23 cellular contexts compared by ENCODE assay signal in the genomic region with DNA sequence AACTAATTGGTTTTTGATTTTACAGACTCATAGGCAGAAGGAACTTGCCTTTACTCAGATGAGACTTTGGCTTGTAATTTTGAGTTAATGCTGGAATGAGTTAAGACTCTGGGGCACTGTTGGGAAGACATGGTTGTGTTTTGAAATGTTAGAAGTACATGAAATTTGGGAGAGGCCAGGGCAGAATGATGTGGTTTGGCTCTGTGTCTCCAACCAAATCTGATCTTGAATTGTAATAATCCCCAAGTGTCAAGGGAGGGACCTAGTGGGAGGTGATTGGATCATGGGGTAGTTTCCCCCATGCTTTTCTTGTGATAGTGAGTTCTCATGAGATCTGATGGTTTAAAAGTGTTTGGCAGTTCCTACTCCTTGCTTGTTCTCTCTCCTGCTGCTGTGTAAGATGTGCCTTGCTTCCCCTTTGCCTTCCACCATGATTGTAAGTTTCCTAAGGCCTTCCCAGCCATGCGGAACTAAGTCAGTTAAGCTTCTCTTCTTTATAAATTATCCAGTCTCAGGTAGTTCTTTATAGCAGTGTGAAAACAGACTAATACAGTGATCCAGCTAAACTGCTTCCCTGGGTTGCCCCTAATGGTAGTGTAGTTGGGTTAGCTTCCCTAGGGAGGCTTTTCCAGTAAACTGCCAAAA.
"Had no signal": no experiment of that assay in that cellular context is flagged by ENCODE, and none has a peak within 500 bp of the region (broad histone marks: within the 10 kb centered on the region; RNA-seq: fewer than 3 reads in every experiment).

No MANE protein-coding gene starts in this region.

- H3K9me3 ChIP-seq: ascending aorta, body of pancreas had no signal

- ATAC-seq: activated T-cell treated with anti-CD3 and anti-CD28 coated beads, Interleukin-2, amount 50 U/mL, for 72 hours; body of pancreas; WTC11 had no signal

- H3K27ac Mint-ChIP-seq: activated naive CD4-positive, alpha-beta T cell treated with anti-CD3 and anti-CD28 coated beads, Interleukin-2, amount 10 ng/mL, durations not matched to agents 7 days and 5 days; activated T-cell treated with anti-CD3 and anti-CD28 coated beads, Interleukin-2, amount 50 U/mL, for 72 hours; activated T-helper 2 cell treated with anti-CD3 and anti-CD28 coated beads, Interferon-gamma antibody, Interleukin-2, Interleukin-4, amounts not matched to agents 10 μg/mL and 5 μg/mL and 100 μg/mL, durations not matched to agents 14 hours and 24 hours and 36 hours; T-helper 1 cell treated with Interleukin-12 subunit alpha and Interleukin-12 subunit beta and Interleukin-4 antibody, amounts not matched to agents 30 μg/mL and 1 μg/mL, for 36 hours; WTC11 had no signal

- H3K4me3 Mint-ChIP-seq: activated naive CD4-positive, alpha-beta T cell treated with anti-CD3 and anti-CD28 coated beads, Interleukin-2, amount 10 ng/mL, durations not matched to agents 7 days and 5 days; activated T-cell treated with anti-CD3 and anti-CD28 coated beads, Interleukin-2, amount 50 U/mL, for 72 hours; T-helper 1 cell treated with Interleukin-12 subunit alpha and Interleukin-12 subunit beta and Interleukin-4 antibody, amounts not matched to agents 30 μg/mL and 1 μg/mL, for 36 hours; WTC11 had no signal

- H3K27me3 ChIP-seq: ascending aorta, body of pancreas, MG63 had no signal

- H3K4me3 ChIP-seq: ascending aorta, body of pancreas, MG63, PC-9 had no signal

- H3K27ac ChIP-seq: ascending aorta, body of pancreas, PC-9 had no signal

- H3K4me1 ChIP-seq: ascending aorta, body of pancreas had no signal

- H3K27me3 Mint-ChIP-seq: activated naive CD4-positive, alpha-beta T cell treated with anti-CD3 and anti-CD28 coated beads, Interleukin-2, amount 10 ng/mL, durations not matched to agents 7 days and 5 days had no signal

- H3K4me1 Mint-ChIP-seq: activated naive CD4-positive, alpha-beta T cell treated with anti-CD3 and anti-CD28 coated beads, Interleukin-2, amount 10 ng/mL, durations not matched to agents 7 days and 5 days; WTC11 had no signal

- DNase-seq: activated CD4-positive, alpha-beta T cell treated with anti-CD3 and anti-CD28 coated beads for 48 hours; activated CD4-positive, alpha-beta T cell treated with anti-CD3 and anti-CD28 coated beads, Interleukin-2, amount 50 U/mL, for 4 hours; activated CD4-positive, CD25-positive, alpha-beta regulatory T cell treated with anti-CD3 and anti-CD28 coated beads, Interleukin-2, amount 50 U/mL, for 72 hours; activated gamma-delta T cell treated with Interleukin-2 at 50 U/mL for 16 hours; activated naive CD4-positive, alpha-beta T cell treated with anti-CD3 and anti-CD28 coated beads, Interleukin-2, amount 10 ng/mL, durations not matched to agents 7 days and 5 days; activated T-cell treated with anti-CD3 and anti-CD28 coated beads for 4 hours; activated T-cell treated with anti-CD3 and anti-CD28 coated beads, Interleukin-2, amount 50 U/mL, for 72 hours; amniotic stem cell; body of pancreas; central memory CD4-positive, alpha-beta T cell; MG63; NCI-H1105; NCI-H1436; NCI-H1694 treated with DMSO at 0.1 percent for 48 hours; NCI-H2029 treated with DMSO at 0.1 percent for 48 hours; NCI-H446; NCI-H524; PC-9; SHP77 treated with DMSO at 0.1 percent for 48 hours had no signal
